Comparison of ENCODE assay signal across 7 cellular contexts in genomic region chr1:25795955-25796806, GRCh38. TPM values are rescaled to one million over a fixed set of nuclear protein-coding genes. Genes with fewer than 3 reads are reported as not detected.
DNase-seq lines count a peak whose midpoint lies in the region; ATAC-seq, FAIRE-seq and TF ChIP-seq lines count a peak whose summit lies in the region.

No MANE protein-coding gene starts in this region.

- peak overlapping the region; percentile 45 for H3K4me2 ChIP-seq in OCI-LY3 (ENCODE audit: low read length)

- H3K9me3 ChIP-seq in HEK293 (ENCODE audit: control insufficient read depth, insufficient read depth, low read depth, low read length), result no peaks in the 10 kb centered on the region
- no peaks in the 10 kb centered on the region for H3K9me3 ChIP-seq in OCI-LY3 (ENCODE audit: insufficient read depth, low read length)
- no peaks in the 10 kb centered on the region for H3K9me3 ChIP-seq in psoas muscle

- no peaks in the 10 kb centered on the region for H3K27me3 ChIP-seq in OCI-LY3 (ENCODE audit: low read depth, low read length)
- no peaks in the 10 kb centered on the region for H3K27me3 ChIP-seq in psoas muscle (ENCODE audit: insufficient read depth in 3 of 3, low read length in 2 of 3)
- peaks cover 1% of the 10 kb centered on the region for H3K27me3 ChIP-seq in H7 (ENCODE audit: control insufficient read depth, insufficient read depth, low read length)

- H3K4me1 ChIP-seq in HEK293 (ENCODE audit: control insufficient read depth, insufficient read depth, low read length) (0 out of 2 replicates have a peak, but pooled peaks cover 2% of the 10 kb centered on the region), OCI-LY3 (ENCODE audit: low read length) (peaks cover 4% of the 10 kb centered on the region; the same call in 1 of the 2 replicates), psoas muscle (peaks cover 49% of the 10 kb centered on the region)

- H3K27ac ChIP-seq in HEK293 (ENCODE audit: extremely low read depth, low read depth, low read length), result no peak overlapping the region
- no peak overlapping the region for H3K27ac ChIP-seq in OCI-LY3 (ENCODE audit: low read length)
- H3K27ac ChIP-seq in caudate nucleus (ENCODE audit: low read depth, low read length), result peak overlapping the region; percentile 74
- H3K27ac ChIP-seq in psoas muscle, result peak overlapping the region; percentile 84

- intact Hi-C loops in psoas muscle (cut with DNase I), result loop anchor here (1.0 to 5.0 kb wide), 8 partner anchors 29 to 364 kb away; partner anchors contain the start of gene MACO1 (in 1 of the 2)

- no peak for FAIRE-seq in GM19239 (lab: Jason Lieb, UNC)

- DNase-seq in caudate nucleus (lab: John Stamatoyannopoulos, UW) (peak in 39 of 61 donors; percentile 26 to 85 (median 62)), psoas muscle (peak; percentile 61 to 83), H7 (no peak), GM19239 (ENCODE audit: insufficient read length, low spot score) (no peak)

- peaks cover 0 to under 1% of the 10 kb centered on the region in 2 experiments; a peak in 1 of 3 replicates for H3K36me3 ChIP-seq in HEK293 (ENCODE audit: control insufficient read depth in 2 of 2, insufficient read depth in 1 of 2, low read length in 2 of 2)
- no peaks in the 10 kb centered on the region for H3K36me3 ChIP-seq in OCI-LY3 (replicated peaks; ENCODE audit: low read depth, low read length)
- peaks cover 0 to under 1% of the 10 kb centered on the region in 2 donors for H3K36me3 ChIP-seq in psoas muscle (ENCODE audit: insufficient read depth in 1 of 2, low read depth in 1 of 2)
- no peaks in the 10 kb centered on the region for H3K36me3 ChIP-seq in H7 (replicated peaks; ENCODE audit: control insufficient read depth, insufficient read depth, low read length)

- ATAC-seq in psoas muscle, result peak; percentile 77 to 83 (median 80)
- ATAC-seq in GM18907 (IDR thresholded peaks at IDR 0.05; ENCODE audit: unreplicated experiment), result no peak

- 45 to 62% (median 50%) methylated on average over 21 of the region's 21 CpGs for WGBS in psoas muscle, 3 donors

- CTCF ChIA-PET in HEK293 (lab: Yijun Ruan, JAX), result interaction anchor here (0.6 to 2.5 kb wide), 13 partner anchors 9 to 249 kb away, joined by 3 to 12 read pairs (median 4); no protein-coding TSS in a partner anchor

- no peak for TF ChIP-seq CTCF in HEK293 (tag by site-specific recombination; IDR thresholded peaks at IDR 0.05)
- no peak for TF ChIP-seq CTCF in OCI-LY3 (IDR thresholded peaks at IDR 0.05; ENCODE audit: low read depth, low read length)
- TF ChIP-seq CTCF in psoas muscle (IDR thresholded peaks at IDR 0.05), result no peak

- no peak overlapping the region for H3K4me3 ChIP-seq in HEK293 (ENCODE audit: low read depth, low read length)
- no peak overlapping the region for H3K4me3 ChIP-seq in OCI-LY3 (ENCODE audit: low read length)
- H3K4me3 ChIP-seq in psoas muscle, result peak overlapping the region; percentile 55
- H3K4me3 ChIP-seq in H7 (ENCODE audit: insufficient read depth, low read depth, low read length), result no peak overlapping the region

- H4K20me1 ChIP-seq in OCI-LY3 (ENCODE audit: insufficient read depth, low read length), result no peaks in the 10 kb centered on the region

- H2AFZ ChIP-seq in OCI-LY3 (ENCODE audit: low read depth, low read length), result no peak overlapping the region; the same call in 1 of the 2 replicates

- no peaks in the 10 kb centered on the region for H3K79me2 ChIP-seq in OCI-LY3 (ENCODE audit: low read length)

- H3K9ac ChIP-seq in OCI-LY3 (ENCODE audit: low read length), result no peak overlapping the region

- POLR2A ChIA-PET in HEK293 (lab: Yijun Ruan, JAX), result no interaction called here

TF ChIP-seq in HEK293, 187 proteins besides CTCF, POLR2A, EP300 and RAD21:
- TF ChIP-seq ZNF518A (tag by site-specific recombination; conservative IDR thresholded peaks at IDR 0.05; ENCODE audit: low read depth) (no peak), ZNF394 (tag by site-specific recombination; IDR thresholded peaks at IDR 0.05; ENCODE audit: borderline replicate concordance) (no peak), PRDM10 (tag by site-specific recombination; IDR thresholded peaks at IDR 0.05) (peak; percentile 85)

RNA-seq across cellular contexts. Expression of gene SELENON, which starts 3.8 kb away (rescaled TPM):
- total RNA-seq in psoas muscle, result 100 to 1,000 TPM in 1 of 4 donors, 10 to 100 TPM in 3; 37.8 to 104 (median 56.1) TPM
- 10 to 100 TPM; 25.3 to 39.3 (median 29.0) TPM for polyA plus RNA-seq in psoas muscle
- 108 and 139 TPM in 2 replicates for total RNA-seq in H7 (2014; rRNA removed; shearing (Covaris generic))

RNA-seq across cellular contexts. Expression of gene MTFR1L, which starts 23.6 kb away (rescaled TPM):
- 100 to 1,000 TPM in 1 of 4 donors, 10 to 100 TPM in 3; 85.2 to 112 (median 94.1) TPM for total RNA-seq in psoas muscle
- polyA plus RNA-seq in psoas muscle, result 100 to 1,000 TPM in 2 of 3 donors, 10 to 100 TPM in 1; 99.2 to 135 (median 110) TPM
- 36.8 and 38.8 TPM in 2 replicates for total RNA-seq in H7 (2014; rRNA removed; shearing (Covaris generic))

Comparison
In these comparisons a context has a peak if more than half of its experiments do, and no peak if none do; other contexts are left out.
1. H3K27ac ChIP-seq: peak in caudate nucleus (single experiment) and psoas muscle (single experiment); none in HEK293 (single experiment) and OCI-LY3 (single experiment).
2. DNase-seq: peak in caudate nucleus (39 of 61) and psoas muscle (2 of 2); none in H7 (single experiment) and GM19239 (single experiment).